Comparison of ENCODE assay signal across 1 cellular context in genomic region chr17:57001541-57001940, GRCh38.
TF ChIP-seq lines count a peak whose summit lies in the region.

No MANE protein-coding gene starts in this region.

TF ChIP-seq in HepG2, 621 proteins besides CTCF, POLR2A, EP300 and RAD21:
- TF ChIP-seq STAG1 (CRISPR knock-in tag; IDR thresholded peaks at IDR 0.05) (peak; percentile 24), MTERF4 (CRISPR knock-in tag; IDR thresholded peaks at IDR 0.05) (no peak), NFIC (IDR thresholded peaks at IDR 0.05; ENCODE audit: low read length) (no peak)
